Comparison of ENCODE assay signal across 9 cellular contexts in genomic region chr7:4726051-4726450, GRCh38. TPM values are rescaled to one million over a fixed set of nuclear protein-coding genes. Genes with fewer than 3 reads are reported as not detected.
DNase-seq lines count a peak whose midpoint lies in the region; TF ChIP-seq lines count a peak whose summit lies in the region.
"Had no signal": no experiment of that assay in that cellular context is flagged by ENCODE, and none has a peak within 500 bp of the region (broad histone marks: within the 10 kb centered on the region; RNA-seq: fewer than 3 reads in every experiment).

No MANE protein-coding gene starts in this region.

- H3K4me1 Mint-ChIP-seq in activated CD4-positive, alpha-beta T cell treated with anti-CD3 and anti-CD28 coated beads, Interleukin-2, amount 10 ng/mL, durations not matched to agents 7 days and 5 days, result peaks cover 41% of the 10 kb centered on the region

- 91% methylated on average over 11 to 12 of the region's 12 CpGs for WGBS in mesodermal cell (ENCODE audit: insufficient coverage in 2 of 2), 2 experiments
- WGBS in thymus, result 86% methylated on average over 12 of the region's 12 CpGs

- peak overlapping the region; percentile 84 for H3K4me3 Mint-ChIP-seq in activated CD4-positive, alpha-beta T cell treated with anti-CD3 and anti-CD28 coated beads, Interleukin-2, amount 10 ng/mL, durations not matched to agents 7 days and 5 days

- H3K36me3 Mint-ChIP-seq in activated CD4-positive, alpha-beta T cell treated with anti-CD3 and anti-CD28 coated beads, Interleukin-2, amount 10 ng/mL, durations not matched to agents 7 days and 5 days (ENCODE audit: low read depth), result peaks cover 17% of the 10 kb centered on the region

- no peaks in the 10 kb centered on the region for H3K9me3 Mint-ChIP-seq in activated CD4-positive, alpha-beta T cell treated with anti-CD3 and anti-CD28 coated beads, Interleukin-2, amount 10 ng/mL, durations not matched to agents 7 days and 5 days

- H3K9me3 ChIP-seq in mesodermal cell (ENCODE audit: control insufficient read depth, low read length) (no peaks in the 10 kb centered on the region), thymus (ENCODE audit: control insufficient read depth) (no peaks in the 10 kb centered on the region)

- CTCF ChIA-PET in activated CD4-positive, alpha-beta T cell treated with anti-CD3 and anti-CD28 coated beads, Interleukin-2, amount 10 ng/mL, durations not matched to agents 7 days and 5 days (lab: Charles Lee), result interaction anchor here (0.6 to 1.3 kb wide), 3 partner anchors 84 to 115 kb away, joined by 3 to 6 read pairs (median 4); no protein-coding TSS in a partner anchor

- H3K4me1 ChIP-seq in mesodermal cell (ENCODE audit: control insufficient read depth, insufficient read depth, low read length, poor library complexity, severe bottlenecking), result peaks cover 46% of the 10 kb centered on the region
- peaks cover 18% of the 10 kb centered on the region for H3K4me1 ChIP-seq in thymus (ENCODE audit: control insufficient read depth, insufficient read depth, low read length)

- peak overlapping the region; percentile 90 for H3K27ac Mint-ChIP-seq in activated CD4-positive, alpha-beta T cell treated with anti-CD3 and anti-CD28 coated beads, Interleukin-2, amount 10 ng/mL, durations not matched to agents 7 days and 5 days

- peak overlapping the region; percentile 92 for H3K27ac ChIP-seq in caudate nucleus (ENCODE audit: low read depth, low read length)
- peak overlapping the region; percentile 93 for H3K27ac ChIP-seq in mesodermal cell (ENCODE audit: low read depth, low read length, severe bottlenecking)
- H3K27ac ChIP-seq in thymus (ENCODE audit: low read depth), result peak overlapping the region; percentile 52

- H3K27me3 Mint-ChIP-seq in activated CD4-positive, alpha-beta T cell treated with anti-CD3 and anti-CD28 coated beads, Interleukin-2, amount 10 ng/mL, durations not matched to agents 7 days and 5 days, result no peaks in the 10 kb centered on the region

- H3K36me3 ChIP-seq in mesodermal cell (ENCODE audit: control insufficient read depth, insufficient read depth, low read length) (peaks cover 39% of the 10 kb centered on the region), thymus (ENCODE audit: control insufficient read depth, insufficient read depth) (peaks cover 13% of the 10 kb centered on the region)

- no peaks in the 10 kb centered on the region for H3K27me3 ChIP-seq in thymus (ENCODE audit: control insufficient read depth, insufficient read depth)

- in situ Hi-C loops in GM13977 (cut with MboI; ENCODE audit: low pct_unique_long_range_greater_than_20kb, low sequenced_read_pairs, unreplicated experiment), result no loop called here

- POLR2A ChIA-PET in activated CD4-positive, alpha-beta T cell treated with anti-CD3 and anti-CD28 coated beads, Interleukin-2, amount 10 ng/mL, durations not matched to agents 7 days and 5 days (lab: Charles Lee), result interaction anchor here (0.7 kb wide), 1 partner anchor 85 kb away, joined by 4 read pairs; no protein-coding TSS in a partner anchor

- H3K4me3 ChIP-seq in mesodermal cell (ENCODE audit: extremely low read depth, insufficient read depth, low read length, poor library complexity, severe bottlenecking) (no peak overlapping the region), thymus (ENCODE audit: low read length) (no peak overlapping the region)

- DNase-seq in activated CD4-positive, alpha-beta T cell treated with anti-CD3 and anti-CD28 coated beads, Interleukin-2, amount 10 ng/mL, durations not matched to agents 7 days and 5 days, result no peak
- no peak for DNase-seq in activated CD4-positive, alpha-beta T cell treated with anti-CD3 and anti-CD28 coated beads, Interleukin-2, amount 50 U/mL, for 4 hours
- DNase-seq in caudate nucleus (lab: John Stamatoyannopoulos, UW), result no peak
- no peak for DNase-seq in NOMO-1 (lab: John Stamatoyannopoulos, UW; ENCODE audit: unreplicated experiment in 2 of 2)
- DNase-seq in GM13977 (ENCODE audit: low spot score), result no peak
- no peak for DNase-seq in activated CD4-positive, CD25-positive, alpha-beta regulatory T cell (lab: John Stamatoyannopoulos, UW)
- DNase-seq: kidney glomerular epithelial cell had no signal

- TF ChIP-seq CTCF in GM13977 (IDR thresholded peaks at IDR 0.05; ENCODE audit: extremely low read depth, insufficient read depth, missing control alignments), result no peak

RNA-seq across cellular contexts. Expression of gene FOXK1, which starts 44.0 kb away (rescaled TPM):
- total RNA-seq in activated CD4-positive, alpha-beta T cell treated with anti-CD3 and anti-CD28 coated beads, Interleukin-2, amount 10 ng/mL, durations not matched to agents 7 days and 5 days, result 10 to 100 TPM; 32.0 to 36.2 TPM
- 15.0 TPM for polyA plus RNA-seq in mesodermal cell (2013, experiment 1 of 2)
- polyA plus RNA-seq in mesodermal cell (2013, experiment 2 of 2), result 11.8 TPM
- polyA plus RNA-seq in thymus, result 7.6 TPM

RNA-seq across cellular contexts. Expression of gene AP5Z1, which starts 49.4 kb away (rescaled TPM):
- 10 to 100 TPM; 61.1 to 71.3 TPM for total RNA-seq in activated CD4-positive, alpha-beta T cell treated with anti-CD3 and anti-CD28 coated beads, Interleukin-2, amount 10 ng/mL, durations not matched to agents 7 days and 5 days
- polyA plus RNA-seq in mesodermal cell (2013, experiment 1 of 2), result 17.0 TPM
- polyA plus RNA-seq in mesodermal cell (2013, experiment 2 of 2), result 11.0 TPM
- polyA plus RNA-seq in thymus, result 104 TPM
